In genomic region chr18:44909191-44909719, GRCh38 we compare ENCODE assay signal across 9 cellular contexts.
DNase-seq lines count a peak whose midpoint lies in the region; FAIRE-seq and TF ChIP-seq lines count a peak whose summit lies in the region.
"Had no signal": no experiment of that assay in that cellular context is flagged by ENCODE, and none has a peak within 500 bp of the region (broad histone marks: within the 10 kb centered on the region; RNA-seq: fewer than 3 reads in every experiment).

No MANE protein-coding gene starts in this region.

- H3K9me3 ChIP-seq in HEK293 (ENCODE audit: control insufficient read depth, insufficient read depth, low read depth, low read length) = no peaks in the 10 kb centered on the region
- H3K9me3 ChIP-seq in Caco-2 = no peaks in the 10 kb centered on the region

- POLR2A ChIA-PET in HEK293 (lab: Yijun Ruan, JAX) = no interaction called here
- POLR2A ChIA-PET in Caco-2 (lab: Charles Lee) = no interaction called here

- H3K36me3 ChIP-seq in HEK293 (ENCODE audit: control insufficient read depth in 2 of 2, insufficient read depth in 1 of 2, low read length in 2 of 2) = no peaks in the 10 kb centered on the region
- H3K36me3 ChIP-seq in Caco-2 (ENCODE audit: control insufficient read depth, insufficient read depth, low read length) = no peaks in the 10 kb centered on the region

- no peak for FAIRE-seq in HTR-8/SVneo (lab: Jason Lieb, UNC)

- H3K27ac Mint-ChIP-seq in nephron = peak overlapping the region in 2 of 3 experiments; percentile 27 to 29
- no peak overlapping the region for H3K27ac Mint-ChIP-seq in Caco-2 (ENCODE audit: unreplicated experiment)

- H3K36me3 Mint-ChIP-seq in nephron (ENCODE audit: low read depth) (peaks cover 21% of the 10 kb centered on the region), Caco-2 (ENCODE audit: insufficient read depth, unreplicated experiment) (no peaks in the 10 kb centered on the region)

- peaks cover 4% of the 10 kb centered on the region; the same call in 1 of the 2 replicates for H3K4me1 ChIP-seq in HEK293 (ENCODE audit: control insufficient read depth, insufficient read depth, low read length)
- H3K4me1 ChIP-seq in Caco-2 = no peaks in the 10 kb centered on the region

- TF ChIP-seq CTCF in HEK293 (tag by site-specific recombination; IDR thresholded peaks at IDR 0.05) (no peak), nephron (IDR thresholded peaks at IDR 0.05; ENCODE audit: unreplicated experiment in 3 of 3) (no peak), Caco-2 (IDR thresholded peaks at IDR 0.05; ENCODE audit: insufficient read depth in 1 of 2, low read depth in 1 of 2, low read length in 1 of 2, severe bottlenecking in 1 of 2, unreplicated experiment in 1 of 2) (no peak)

- no TSS peak for BruUV-seq in Caco-2 (replicated peaks; lab: Mats Ljungman, UMichigan)

- CTCF ChIA-PET in HEK293 (lab: Yijun Ruan, JAX) (interaction anchor here (0.9 kb wide), 1 partner anchor 51 kb away, joined by 3 read pairs; no protein-coding TSS in a partner anchor), Caco-2 (lab: Charles Lee) (no interaction called here)

- no peak overlapping the region for H3K27ac ChIP-seq in HEK293 (ENCODE audit: extremely low read depth, low read depth, low read length)

- H3K4me1 Mint-ChIP-seq in nephron = peaks cover 17% of the 10 kb centered on the region
- H3K4me1 Mint-ChIP-seq in Caco-2 (ENCODE audit: low read depth, unreplicated experiment) = no peaks in the 10 kb centered on the region

- no peak overlapping the region for H3K4me3 ChIP-seq in HEK293 (ENCODE audit: low read depth, low read length)
- no peak overlapping the region for H3K4me3 ChIP-seq in Caco-2 (ENCODE audit: low read depth, low read length)

- intact Hi-C loops in Caco-2 (cut with micrococcal nuclease; ENCODE audit: unreplicated experiment) = loop anchor here (5.0 kb wide), 1 partner anchor 473 kb away; no protein-coding TSS in a partner anchor

- H3K27me3 ChIP-seq in Caco-2 (replicated peaks; ENCODE audit: control insufficient read depth, insufficient read depth, low read length) = no peaks in the 10 kb centered on the region

- H3K9me3 Mint-ChIP-seq in nephron (no peaks in the 10 kb centered on the region), Caco-2 (ENCODE audit: unreplicated experiment) (no peaks in the 10 kb centered on the region)

- DNase-seq in NCI-H345 (lab: John Stamatoyannopoulos, UW) = peak; percentile 29
- DNase-seq in NCI-H345 treated with DMSO at 0.1 percent for 48 hours (lab: John Stamatoyannopoulos, UW; ENCODE audit: unreplicated experiment) = no peak
- peak; percentile 34 for DNase-seq in HT1080 (ENCODE audit: low read depth)
- no peak for DNase-seq in Caco-2
- no peak for DNase-seq in HTR-8/SVneo (ENCODE audit: insufficient read length, low spot score)
- DNase-seq in NCI-H2171 (lab: John Stamatoyannopoulos, UW) = no peak
- DNase-seq: aorta had no signal

- H3K4me3 Mint-ChIP-seq in nephron (no peak overlapping the region), Caco-2 (ENCODE audit: unreplicated experiment) (no peak overlapping the region)

- H3K27me3 Mint-ChIP-seq in nephron (ENCODE audit: low read depth) (no peaks in the 10 kb centered on the region), Caco-2 (ENCODE audit: insufficient read depth, unreplicated experiment) (no peaks in the 10 kb centered on the region)

TF ChIP-seq in HEK293, 187 proteins besides CTCF, POLR2A, EP300 and RAD21:
- TF ChIP-seq SCRT1 (tag by site-specific recombination; IDR thresholded peaks at IDR 0.05; ENCODE audit: borderline replicate concordance) (no peak), ZNF19 (tag by site-specific recombination; IDR thresholded peaks at IDR 0.05; ENCODE audit: low read depth) (no peak), ZNF701 (tag by site-specific recombination; IDR thresholded peaks at IDR 0.05) (no peak), ZNF175 (tag by site-specific recombination; IDR thresholded peaks at IDR 0.05) (no peak), KLF8 (tag by site-specific recombination; IDR thresholded peaks at IDR 0.05) (no peak)
- TF ChIP-seq, protein P1, sequence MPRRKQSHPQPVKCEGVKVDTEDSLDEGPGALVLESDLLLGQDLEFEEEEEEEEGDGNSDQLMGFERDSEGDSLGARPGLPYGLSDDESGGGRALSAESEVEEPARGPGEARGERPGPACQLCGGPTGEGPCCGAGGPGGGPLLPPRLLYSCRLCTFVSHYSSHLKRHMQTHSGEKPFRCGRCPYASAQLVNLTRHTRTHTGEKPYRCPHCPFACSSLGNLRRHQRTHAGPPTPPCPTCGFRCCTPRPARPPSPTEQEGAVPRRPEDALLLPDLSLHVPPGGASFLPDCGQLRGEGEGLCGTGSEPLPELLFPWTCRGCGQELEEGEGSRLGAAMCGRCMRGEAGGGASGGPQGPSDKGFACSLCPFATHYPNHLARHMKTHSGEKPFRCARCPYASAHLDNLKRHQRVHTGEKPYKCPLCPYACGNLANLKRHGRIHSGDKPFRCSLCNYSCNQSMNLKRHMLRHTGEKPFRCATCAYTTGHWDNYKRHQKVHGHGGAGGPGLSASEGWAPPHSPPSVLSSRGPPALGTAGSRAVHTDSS (tag by site-specific recombination; IDR thresholded peaks at IDR 0.05) = peak; percentile 53

Comparison
In these comparisons a context has a peak if more than half of its experiments do, and no peak if none do; other contexts are left out.
1. DNase-seq: peak in NCI-H345 (single experiment) and HT1080 (single experiment); none in NCI-H345 treated with DMSO at 0.1 percent for 48 hours (single experiment), Caco-2 (0 of 2), HTR-8/SVneo (single experiment) and NCI-H2171 (single experiment).